Comparison of ENCODE assay signal across 8 cellular contexts in genomic region chr9:2157277-2158105, GRCh38.
A peak's percentile ranks its signal among the peaks of the same experiment; 100 is the strongest.
DNase-seq lines count a peak whose midpoint lies in the region; ATAC-seq and TF ChIP-seq lines count a peak whose summit lies in the region.

No MANE protein-coding gene starts in this region.

- DNase-seq in NCI-H2107 treated with DMSO at 0.1 percent for 48 hours (lab: John Stamatoyannopoulos, UW; ENCODE audit: unreplicated experiment) = peak; percentile 33
- DNase-seq in NCI-H2107 (lab: John Stamatoyannopoulos, UW) = no peak
- DNase-seq in OCI-LY7 (ENCODE audit: low spot score) = peak; percentile 49
- DNase-seq in activated naive CD4-positive, alpha-beta T cell treated with anti-CD3 and anti-CD28 coated beads, Interleukin-2, amount 10 ng/mL, durations not matched to agents 7 days and 5 days = peak; percentile 40
- DNase-seq in glutamatergic neuron = no peak
- DNase-seq in posterior cingulate gyrus = peak; percentile 31 to 94 (median 53)
- DNase-seq in vagina (ENCODE audit: extremely low spot score in 2 of 2) = no peak

- H3K36me3 ChIP-seq in OCI-LY7 (ENCODE audit: insufficient read depth, low read length) (peaks cover 8% of the 10 kb centered on the region), vagina (no peaks in the 10 kb centered on the region)

- H3K27me3 Mint-ChIP-seq in activated naive CD4-positive, alpha-beta T cell treated with anti-CD3 and anti-CD28 coated beads, Interleukin-2, amount 10 ng/mL, durations not matched to agents 7 days and 5 days = no peaks in the 10 kb centered on the region
- no peaks in the 10 kb centered on the region for H3K27me3 Mint-ChIP-seq in glutamatergic neuron (ENCODE audit: unreplicated experiment)

- no peaks in the 10 kb centered on the region for H3K9me3 ChIP-seq in OCI-LY7 (ENCODE audit: low read length)
- no peaks in the 10 kb centered on the region for H3K9me3 ChIP-seq in vagina

- H3K4me1 Mint-ChIP-seq in activated naive CD4-positive, alpha-beta T cell treated with anti-CD3 and anti-CD28 coated beads, Interleukin-2, amount 10 ng/mL, durations not matched to agents 7 days and 5 days = peaks cover 41% of the 10 kb centered on the region
- peaks cover 29% of the 10 kb centered on the region for H3K4me1 Mint-ChIP-seq in glutamatergic neuron (ENCODE audit: low read depth, unreplicated experiment)

- peaks cover 36% of the 10 kb centered on the region; the same call in 1 of the 2 replicates for H3K79me2 ChIP-seq in OCI-LY7 (ENCODE audit: insufficient read depth, low read depth, low read length)

- H3K4me3 Mint-ChIP-seq in activated naive CD4-positive, alpha-beta T cell treated with anti-CD3 and anti-CD28 coated beads, Interleukin-2, amount 10 ng/mL, durations not matched to agents 7 days and 5 days = peak overlapping the region; percentile 76
- peak overlapping the region; percentile 91 for H3K4me3 Mint-ChIP-seq in glutamatergic neuron (ENCODE audit: unreplicated experiment)

- ATAC-seq in HG03064 (IDR thresholded peaks at IDR 0.05; ENCODE audit: low read depth, unreplicated experiment) = peak; percentile 18

- POLR2A ChIA-PET in OCI-LY7 (lab: Charles Lee) = interaction anchor here (0.5 to 1.0 kb wide), 9 partner anchors 11 to 1734 kb away, joined by 3 to 6 read pairs (median 3); no protein-coding TSS in a partner anchor

- no peak for TF ChIP-seq CTCF in OCI-LY7 (conservative IDR thresholded peaks at IDR 0.05; ENCODE audit: low read length)
- no peak for TF ChIP-seq CTCF in glutamatergic neuron (IDR thresholded peaks at IDR 0.05; ENCODE audit: partially characterized antibody, unreplicated experiment)
- no peak for TF ChIP-seq CTCF in vagina (IDR thresholded peaks at IDR 0.05)

- H3K9me3 Mint-ChIP-seq in activated naive CD4-positive, alpha-beta T cell treated with anti-CD3 and anti-CD28 coated beads, Interleukin-2, amount 10 ng/mL, durations not matched to agents 7 days and 5 days = no peaks in the 10 kb centered on the region
- H3K9me3 Mint-ChIP-seq in glutamatergic neuron (ENCODE audit: unreplicated experiment) = peaks cover 6% of the 10 kb centered on the region

- no peaks in the 10 kb centered on the region for H4K20me1 ChIP-seq in OCI-LY7 (ENCODE audit: insufficient read depth, low read length)

- intact Hi-C loops in OCI-LY7 (cut with micrococcal nuclease; ENCODE audit: unreplicated experiment) (loop anchor here (1.0 to 5.0 kb wide), 4 partner anchors 85 to 685 kb away; partner anchors contain the start of gene PUM3), posterior cingulate gyrus (cut with DNase I) (loop anchor here (10.0 kb wide), 2 partner anchors 467 to 677 kb away; partner anchors contain the start of gene VLDLR), vagina (cut with DNase I) (no loop called here)

- peak overlapping the region; percentile 96 for H2AFZ ChIP-seq in OCI-LY7 (ENCODE audit: low read length)

- peak overlapping the region; percentile 74 for H3K27ac Mint-ChIP-seq in activated naive CD4-positive, alpha-beta T cell treated with anti-CD3 and anti-CD28 coated beads, Interleukin-2, amount 10 ng/mL, durations not matched to agents 7 days and 5 days
- H3K27ac Mint-ChIP-seq in glutamatergic neuron (ENCODE audit: unreplicated experiment) = peak overlapping the region; percentile 82

- TF ChIP-seq POLR2A in vagina (IDR thresholded peaks at IDR 0.05) = no peak

- no TSS peak for BruUV-seq in OCI-LY7 (replicated peaks; lab: Mats Ljungman, UMichigan)

- CTCF ChIA-PET in OCI-LY7 (lab: Charles Lee; ENCODE audit: unreplicated experiment) = no interaction called here
- CTCF ChIA-PET in activated naive CD4-positive, alpha-beta T cell treated with anti-CD3 and anti-CD28 coated beads, Interleukin-2, amount 10 ng/mL, durations not matched to agents 7 days and 5 days (lab: Charles Lee) = no interaction called here

- peaks cover 24% of the 10 kb centered on the region for H3K4me1 ChIP-seq in OCI-LY7 (ENCODE audit: insufficient read depth, low read length, poor library complexity, severe bottlenecking)
- peaks cover 54% of the 10 kb centered on the region for H3K4me1 ChIP-seq in vagina

- H3K27ac ChIP-seq in OCI-LY7 (ENCODE audit: low read depth, low read length, poor library complexity, severe bottlenecking) = peak overlapping the region; percentile 72
- H3K27ac ChIP-seq in vagina = peak overlapping the region; percentile 77

- H3K4me3 ChIP-seq in OCI-LY7 (ENCODE audit: low read depth, low read length, poor library complexity, severe bottlenecking) = peak overlapping the region; percentile 75
- peak overlapping the region; percentile 49 to 50 for H3K4me3 ChIP-seq in vagina

- H3K9me2 ChIP-seq in OCI-LY7 (ENCODE audit: insufficient read depth, low read length) = no peaks in the 10 kb centered on the region

- H3K36me3 Mint-ChIP-seq in activated naive CD4-positive, alpha-beta T cell treated with anti-CD3 and anti-CD28 coated beads, Interleukin-2, amount 10 ng/mL, durations not matched to agents 7 days and 5 days = peaks cover 24% of the 10 kb centered on the region
- no peaks in the 10 kb centered on the region for H3K36me3 Mint-ChIP-seq in glutamatergic neuron (ENCODE audit: unreplicated experiment)

- peak overlapping the region; percentile 95 for H3K4me2 ChIP-seq in OCI-LY7 (ENCODE audit: low read length)

- H3K27me3 ChIP-seq in vagina = no peaks in the 10 kb centered on the region

Comparison
In these comparisons a context has a peak if more than half of its experiments do, and no peak if none do; other contexts are left out.
1. DNase-seq: peak in NCI-H2107 treated with DMSO at 0.1 percent for 48 hours (single experiment), OCI-LY7 (single experiment), activated naive CD4-positive, alpha-beta T cell treated with anti-CD3 and anti-CD28 coated beads, Interleukin-2, amount 10 ng/mL, durations not matched to agents 7 days and 5 days (single experiment) and posterior cingulate gyrus (10 of 10); none in NCI-H2107 (single experiment), glutamatergic neuron (single experiment) and vagina (0 of 2).